Comparison of ENCODE assay signal across 1 cellular context in the genomic region with DNA sequence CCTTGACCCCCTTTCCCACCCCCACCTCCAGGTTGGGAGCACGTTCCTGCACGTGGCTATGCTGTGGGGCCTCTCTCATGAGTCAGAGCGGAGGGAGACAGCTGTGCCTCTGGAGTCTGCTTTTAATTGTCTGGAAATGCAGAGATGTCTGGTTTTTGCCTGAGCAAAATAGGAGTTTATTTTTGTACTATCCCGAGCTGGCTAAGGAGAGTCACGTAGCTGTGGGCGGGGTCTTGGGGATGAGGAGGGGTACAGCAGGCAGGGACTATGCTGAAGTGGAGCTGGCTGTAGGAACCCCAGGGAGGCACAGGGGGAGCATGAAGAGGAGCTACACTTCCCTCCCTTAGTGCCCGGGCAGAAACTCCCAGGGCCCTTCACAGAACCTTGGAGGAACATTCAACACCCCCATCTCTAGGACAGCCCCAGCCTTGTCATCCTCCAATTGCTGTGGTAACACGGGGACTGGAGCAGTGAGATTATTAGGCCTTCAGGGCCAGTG.
A peak's percentile ranks its signal among the peaks of the same experiment; 100 is the strongest.
TF ChIP-seq lines count a peak whose summit lies in the region.

No MANE protein-coding gene starts in this region.

TF ChIP-seq in SK-N-SH, 30 proteins besides CTCF, POLR2A, EP300 and RAD21 (continued from another document):
- peak; percentile 42 for TF ChIP-seq CHD2 (IDR thresholded peaks at IDR 0.05; ENCODE audit: low read length, partially characterized antibody)
- TF ChIP-seq, protein P1, sequence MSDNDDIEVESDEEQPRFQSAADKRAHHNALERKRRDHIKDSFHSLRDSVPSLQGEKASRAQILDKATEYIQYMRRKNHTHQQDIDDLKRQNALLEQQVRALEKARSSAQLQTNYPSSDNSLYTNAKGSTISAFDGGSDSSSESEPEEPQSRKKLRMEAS (IDR thresholded peaks at IDR 0.05; ENCODE audit: low read depth) = peak; percentile 90
- peak; percentile 51; the same call in 1 of the 2 replicates for TF ChIP-seq MXI1 (IDR thresholded peaks at IDR 0.05; ENCODE audit: low read depth, low read length)
TF ChIP-seq in SK-N-SH: peak in this region for 11.
